In the genomic region with DNA sequence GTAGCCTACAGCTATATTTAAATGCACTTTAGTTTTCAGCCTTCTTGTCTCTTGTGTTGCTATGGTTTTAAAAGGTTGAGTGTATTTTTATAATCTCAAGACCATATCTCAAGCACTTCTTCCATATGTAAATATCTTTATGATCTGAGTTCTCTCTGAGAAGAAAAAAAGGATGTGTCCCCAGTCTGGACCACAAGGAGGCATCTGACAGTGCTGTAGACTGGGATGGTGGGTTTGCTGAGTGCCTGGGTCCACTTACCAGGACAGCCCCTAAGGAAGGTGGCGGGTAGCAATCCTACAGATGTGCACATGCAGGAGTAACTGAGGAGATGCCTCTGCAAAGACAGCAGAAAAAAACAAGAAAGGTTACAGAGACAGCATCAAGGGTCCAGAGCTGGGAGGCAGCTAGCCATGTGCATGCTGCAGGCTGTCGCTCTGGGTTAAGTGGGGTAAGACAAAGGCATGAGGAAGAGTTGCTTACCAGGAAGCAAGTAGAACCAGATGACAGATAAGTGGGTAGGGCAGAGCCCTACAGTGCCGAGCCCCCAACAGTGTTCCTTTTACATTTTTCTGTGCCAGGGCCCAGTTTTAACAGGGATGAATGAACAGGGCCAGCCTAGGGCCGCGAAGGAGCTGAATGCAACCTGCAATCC, we compare ENCODE assay signal across 17 cellular contexts.
A peak's percentile ranks its signal among the peaks of the same experiment; 100 is the strongest.
DNase-seq lines count a peak whose midpoint lies in the region; ATAC-seq, FAIRE-seq and TF ChIP-seq lines count a peak whose summit lies in the region.
"Had no signal": no experiment of that assay in that cellular context is flagged by ENCODE, and none has a peak within 500 bp of the region (broad histone marks: within the 10 kb centered on the region; RNA-seq: fewer than 3 reads in every experiment).

No MANE protein-coding gene starts in this region.

- H3K36me3 ChIP-seq in MM.1S (replicated peaks; ENCODE audit: insufficient read depth, low read length) (no peaks in the 10 kb centered on the region), H1 (ENCODE audit: control insufficient read depth in 2 of 4, insufficient read depth in 4 of 4, low read length in 3 of 4) (no peaks in the 10 kb centered on the region), suprapubic skin (no peaks in the 10 kb centered on the region)
- H3K36me3 ChIP-seq: cardiac muscle cell had no signal

- no peak overlapping the region for H3K4me3 Mint-ChIP-seq in activated naive CD4-positive, alpha-beta T cell treated with anti-CD3 and anti-CD28 coated beads, Interleukin-2, amount 50 U/mL, for 24 hours
- H3K4me3 Mint-ChIP-seq: activated B cell treated with CpG ODN at 0.5 μM for 24 hours had no signal

- H3K27me3 ChIP-seq in MM.1S (replicated peaks; ENCODE audit: insufficient read depth, low read length): no peaks in the 10 kb centered on the region
- H3K27me3 ChIP-seq in H1 (replicated peaks in 1 of 4; ENCODE audit: control insufficient read depth in 3 of 4, extremely low read depth in 1 of 4, insufficient read depth in 3 of 4, low read length in 3 of 4): no peaks in the 10 kb centered on the region; a peak in 1 of 7 replicates
- no peaks in the 10 kb centered on the region for H3K27me3 ChIP-seq in suprapubic skin
- H3K27me3 ChIP-seq: cardiac muscle cell had no signal

- FAIRE-seq in H1 (lab: Jason Lieb, UNC): no peak

- H3K9ac ChIP-seq in MM.1S (ENCODE audit: low read length) (no peak overlapping the region), H1 (replicated peaks in 1 of 4; ENCODE audit: extremely low read depth in 1 of 4, low read depth in 3 of 4, low read length in 3 of 4) (no peak overlapping the region)

- H4K8ac ChIP-seq in H1 (ENCODE audit: extremely low read depth, insufficient read depth, low read length): no peak overlapping the region

- H2AK5ac ChIP-seq in H1 (ENCODE audit: low read depth, low read length): no peak overlapping the region

- H3K4me1 Mint-ChIP-seq in activated naive CD4-positive, alpha-beta T cell treated with anti-CD3 and anti-CD28 coated beads, Interleukin-2, amount 50 U/mL, for 24 hours: peaks cover 47% of the 10 kb centered on the region
- H3K4me1 Mint-ChIP-seq: activated B cell treated with CpG ODN at 0.5 μM for 24 hours had no signal

- DNase-seq in activated naive CD4-positive, alpha-beta T cell treated with anti-CD3 and anti-CD28 coated beads, Interleukin-2, amount 50 U/mL, for 72 hours (ENCODE audit: low spot score in 2 of 2): no peak
- DNase-seq in MM.1S: no peak
- no peak for DNase-seq in H1 (ENCODE audit: low read depth in 1 of 2, low spot score in 2 of 2)
- no peak for DNase-seq in suprapubic skin (ENCODE audit: low spot score in 2 of 2)
- DNase-seq in DMS 273 (lab: John Stamatoyannopoulos, UW; ENCODE audit: unreplicated experiment): no peak
- no peak for DNase-seq in G401 (ENCODE audit: low spot score)
- no peak for DNase-seq in CD1c-positive myeloid dendritic cell (ENCODE audit: extremely low spot score)
- DNase-seq: activated B cell treated with CpG ODN at 0.5 μM for 24 hours; activated CD8-positive, alpha-beta memory T cell treated with anti-CD3 and anti-CD28 coated beads, Interleukin-2, amount 50 U/mL, for 48 hours; activated naive CD4-positive, alpha-beta T cell treated with anti-CD3 and anti-CD28 coated beads, Interleukin-2, amount 50 U/mL, for 16 hours; DMS53; mesendoderm; NCI-H1105; occipital lobe had no signal

- WGBS in H1 (ENCODE audit: extremely low coverage in 1 of 2, insufficient coverage in 1 of 2, insufficient read length in 1 of 2, insufficient replicate concordance in 2 of 2, low coverage in 1 of 2, low lambda C conversion rate in 2 of 2, missing lambda C conversion rate in 1 of 2), 2 experiments: 92% methylated on average over 5 of the region's 5 CpGs; no CpG with 5 or more reads in 1 of the 2 experiments
- WGBS in suprapubic skin: 74% methylated on average over 5 of the region's 5 CpGs

- H2AFZ ChIP-seq in MM.1S (ENCODE audit: low read length) (no peak overlapping the region), H1 (ENCODE audit: low read length) (no peak overlapping the region)

- no peaks in the 10 kb centered on the region for H3F3A ChIP-seq in MM.1S (ENCODE audit: insufficient read depth, low read length)

- H3K4me3 ChIP-seq in MM.1S (ENCODE audit: low read length): no peak overlapping the region
- H3K4me3 ChIP-seq in H1 (ENCODE audit: extremely low read depth in 1 of 4, insufficient read depth in 2 of 4, low read depth in 3 of 4, low read length in 4 of 4): no peak overlapping the region
- H3K4me3 ChIP-seq in suprapubic skin: no peak overlapping the region
- H3K4me3 ChIP-seq: cardiac muscle cell, skin epidermis had no signal

- TF ChIP-seq EP300 in H1 (IDR thresholded peaks at IDR 0.05; ENCODE audit: borderline replicate concordance in 1 of 2, low read depth in 2 of 2, low read length in 2 of 2) (no peak), suprapubic skin (IDR thresholded peaks at IDR 0.05) (no peak)

- in situ Hi-C loops in G401 (cut with HindIII; ENCODE audit: low sequenced_read_pairs): no loop called here

- no peak overlapping the region for H4K5ac ChIP-seq in H1 (ENCODE audit: insufficient read length, low read depth, low read length)

- H3K23me2 ChIP-seq in H1 (ENCODE audit: low read depth, low read length): no peaks in the 10 kb centered on the region

- H3K27ac Mint-ChIP-seq in activated naive CD4-positive, alpha-beta T cell treated with anti-CD3 and anti-CD28 coated beads, Interleukin-2, amount 50 U/mL, for 24 hours: peak overlapping the region; percentile 10
- H3K27ac Mint-ChIP-seq in activated naive CD4-positive, alpha-beta T cell treated with anti-CD3 and anti-CD28 coated beads, Interleukin-2, amount 50 U/mL, for 72 hours: no peak overlapping the region
- H3K27ac Mint-ChIP-seq: activated B cell treated with CpG ODN at 0.5 μM for 24 hours had no signal

- no peak overlapping the region for H2BK120ac ChIP-seq in H1 (replicated peaks; ENCODE audit: low read depth, low read length)

- H3K9me2 ChIP-seq in MM.1S (replicated peaks; ENCODE audit: insufficient read depth, low read length): no peaks in the 10 kb centered on the region

- H3K27me3 Mint-ChIP-seq in activated naive CD4-positive, alpha-beta T cell treated with anti-CD3 and anti-CD28 coated beads, Interleukin-2, amount 50 U/mL, for 24 hours: no peaks in the 10 kb centered on the region

- CTCF ChIA-PET in H1 (lab: Charles Lee; ENCODE audit: partially characterized antibody): interaction anchor here (1.0 to 1.6 kb wide), 3 partner anchors 12 to 423 kb away, joined by 3 read pairs; no protein-coding TSS in a partner anchor

- ATAC-seq in activated naive CD4-positive, alpha-beta T cell treated with anti-CD3 and anti-CD28 coated beads, Interleukin-2, amount 50 U/mL, for 72 hours: no peak

- H3K9me3 ChIP-seq in MM.1S (replicated peaks; ENCODE audit: insufficient read depth, low read length) (no peaks in the 10 kb centered on the region), H1 (ENCODE audit: insufficient read depth in 2 of 2, low read depth in 1 of 2, low read length in 1 of 2) (no peaks in the 10 kb centered on the region; a peak in 1 of 4 replicates), suprapubic skin (no peaks in the 10 kb centered on the region)

- TF ChIP-seq POLR2A in H1 (IDR thresholded peaks at IDR 0.05; ENCODE audit: control extremely low read depth in 1 of 2, low read depth in 2 of 2, low read length in 2 of 2): no peak
- TF ChIP-seq POLR2A in suprapubic skin (IDR thresholded peaks at IDR 0.05): no peak

- H3K18ac ChIP-seq in H1 (ENCODE audit: extremely low read depth, low read length): no peak overlapping the region

- H4K20me1 ChIP-seq in MM.1S (ENCODE audit: insufficient read depth, low read length): no peaks in the 10 kb centered on the region
- no peaks in the 10 kb centered on the region for H4K20me1 ChIP-seq in H1 (replicated peaks in 1 of 2; ENCODE audit: control insufficient read depth in 1 of 2, insufficient read depth in 2 of 2, low read length in 2 of 2)

- H4K91ac ChIP-seq in H1 (replicated peaks; ENCODE audit: insufficient read length, low read length): no peak overlapping the region

- H2BK5ac ChIP-seq in H1 (ENCODE audit: low read depth, low read length): no peak overlapping the region

- H3K23ac ChIP-seq in H1 (ENCODE audit: insufficient read length): no peak overlapping the region

- no peak overlapping the region for H3K56ac ChIP-seq in H1 (replicated peaks; ENCODE audit: insufficient read length, low read depth, low read length)

- H3K79me1 ChIP-seq in H1 (ENCODE audit: low read depth, low read length): no peaks in the 10 kb centered on the region

- peak; percentile 31 to 46; a peak in 2 of 4 replicates for TF ChIP-seq RAD21 in H1 (IDR thresholded peaks at IDR 0.05 in 1 of 2, conservative IDR thresholded peaks at IDR 0.05 in 1 of 2; ENCODE audit: low read depth in 2 of 2, low read length in 2 of 2)

- H3K4me1 ChIP-seq in MM.1S (ENCODE audit: low read length) (0 out of 2 replicates have a peak, but pooled peaks cover 6% of the 10 kb centered on the region), H1 (replicated peaks in 1 of 4; ENCODE audit: control insufficient read depth in 3 of 4, insufficient read depth in 4 of 4, low read length in 3 of 4) (no peaks in the 10 kb centered on the region), suprapubic skin (peaks cover 29% of the 10 kb centered on the region)

- no peaks in the 10 kb centered on the region for H3K36me3 Mint-ChIP-seq in activated naive CD4-positive, alpha-beta T cell treated with anti-CD3 and anti-CD28 coated beads, Interleukin-2, amount 50 U/mL, for 24 hours
- H3K36me3 Mint-ChIP-seq in activated naive CD4-positive, alpha-beta T cell treated with anti-CD3 and anti-CD28 coated beads, Interleukin-2, amount 50 U/mL, for 72 hours: no peaks in the 10 kb centered on the region

- H3K4me2 ChIP-seq in MM.1S (ENCODE audit: low read depth, low read length) (no peak overlapping the region), H1 (ENCODE audit: insufficient read depth in 1 of 2, low read depth in 2 of 2, low read length in 2 of 2) (no peak overlapping the region)

- H3K9me3 Mint-ChIP-seq in activated naive CD4-positive, alpha-beta T cell treated with anti-CD3 and anti-CD28 coated beads, Interleukin-2, amount 50 U/mL, for 24 hours: no peaks in the 10 kb centered on the region
- peaks cover 0 to 3% of the 10 kb centered on the region in 2 donors for H3K9me3 Mint-ChIP-seq in activated naive CD4-positive, alpha-beta T cell treated with anti-CD3 and anti-CD28 coated beads, Interleukin-2, amount 50 U/mL, for 72 hours
- H3K9me3 Mint-ChIP-seq: activated B cell treated with CpG ODN at 0.5 μM for 24 hours had no signal

- H2BK12ac ChIP-seq in H1 (ENCODE audit: low read depth, low read length): no peak overlapping the region

- no peak overlapping the region for H3K4ac ChIP-seq in H1 (replicated peaks; ENCODE audit: insufficient read length, low read depth, low read length)

- H3K79me2 ChIP-seq in MM.1S (ENCODE audit: low read length): no peaks in the 10 kb centered on the region
- no peaks in the 10 kb centered on the region for H3K79me2 ChIP-seq in H1 (ENCODE audit: control insufficient read depth in 1 of 2, insufficient read depth in 2 of 2, low read length in 2 of 2)

- H2BK15ac ChIP-seq in H1 (ENCODE audit: low read length): no peak overlapping the region

- no peak overlapping the region for H3K27ac ChIP-seq in MM.1S (ENCODE audit: low read length)
- H3K27ac ChIP-seq in H1 (ENCODE audit: low read depth, low read length): no peak overlapping the region
- peak overlapping the region; percentile 80 for H3K27ac ChIP-seq in suprapubic skin
- H3K27ac ChIP-seq: cardiac muscle cell had no signal

- H3K14ac ChIP-seq in H1 (ENCODE audit: insufficient read length): no peak overlapping the region

- TF ChIP-seq CTCF in MM.1S (IDR thresholded peaks at IDR 0.05; ENCODE audit: low read length) (0 out of 2 replicates have a peak, but pooled peaks have one; percentile 3), H1 (IDR thresholded peaks at IDR 0.05; ENCODE audit: control extremely low read depth in 1 of 3, insufficient read depth in 1 of 3, low read depth in 1 of 3, low read length in 3 of 3) (peak; percentile 13 to 44 (median 19); a peak in 3 of 4 replicates), suprapubic skin (IDR thresholded peaks at IDR 0.05) (peak in 1 of 2 donors; percentile 22)

- H2BK20ac ChIP-seq in H1 (ENCODE audit: low read length): no peak overlapping the region

- POLR2A ChIA-PET in H1 (lab: Charles Lee; ENCODE audit: partially characterized antibody): no interaction called here
